In the genomic region with DNA sequence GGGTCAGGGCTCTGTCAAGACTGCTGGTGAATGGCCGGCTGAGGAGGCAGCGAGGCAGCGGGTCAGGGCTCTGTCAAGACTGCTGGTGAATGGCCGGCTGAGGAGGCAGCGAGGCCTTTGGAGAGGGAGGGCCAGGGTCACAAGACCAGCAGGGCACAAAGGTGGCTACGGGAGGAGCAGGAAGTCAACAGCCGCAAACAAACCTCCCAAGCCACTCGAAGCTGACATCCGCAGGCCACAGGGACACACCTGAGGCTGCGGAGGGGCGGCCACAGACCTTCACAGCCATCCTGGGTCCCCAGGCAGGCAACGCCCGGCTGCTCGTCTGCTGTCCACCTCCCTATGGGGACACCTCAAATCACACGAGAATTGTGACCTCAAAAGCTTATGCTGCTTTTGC, we compare ENCODE assay signal across 21 cellular contexts. TPM values are rescaled to one million over a fixed set of nuclear protein-coding genes. Genes with fewer than 3 reads are reported as not detected.
A peak's percentile ranks its signal among the peaks of the same experiment; 100 is the strongest.
DNase-seq lines count a peak whose midpoint lies in the region; ATAC-seq and TF ChIP-seq lines count a peak whose summit lies in the region.
"Had no signal": no experiment of that assay in that cellular context is flagged by ENCODE, and none has a peak within 500 bp of the region (broad histone marks: within the 10 kb centered on the region; RNA-seq: fewer than 3 reads in every experiment).

No MANE protein-coding gene starts in this region.

- no CpG with 5 or more reads among the region's 15 CpGs for WGBS in neuronal stem cell (ENCODE audit: extremely low coverage in 2 of 2, insufficient read length in 2 of 2, insufficient replicate concordance in 1 of 2), 2 donors

- H3K9me3 ChIP-seq in BLaER1 = no peaks in the 10 kb centered on the region
- no peaks in the 10 kb centered on the region for H3K9me3 ChIP-seq in Loucy (ENCODE audit: insufficient read depth, low read depth, low read length)
- no peaks in the 10 kb centered on the region for H3K9me3 ChIP-seq in colonic mucosa
- no peaks in the 10 kb centered on the region for H3K9me3 ChIP-seq in neuronal stem cell (replicated peaks in 1 of 2; ENCODE audit: control insufficient read depth in 2 of 2, insufficient read depth in 1 of 2, low read depth in 1 of 2, low read length in 2 of 2)

- DNase-seq in colonic mucosa (peak; percentile 57), neuronal stem cell (ENCODE audit: low spot score) (no peak), foreskin fibroblast (no peak), NCI-H2029 treated with DMSO at 0.1 percent for 48 hours (lab: John Stamatoyannopoulos, UW) (no peak)
- DNase-seq: 8988T; ACHN; CD4-positive, alpha-beta memory T cell; COR-L47; DMS53; IMR-90; KG1; MM.1S; NCI-H2029; NCI-H446 treated with DMSO at 0.1 percent for 48 hours; NCI-H526 treated with DMSO at 0.1 percent for 48 hours; SHP77 treated with DMSO at 0.1 percent for 48 hours had no signal

- H3K4ac ChIP-seq in neuronal stem cell (ENCODE audit: low read length) = no peak overlapping the region

- H4K91ac ChIP-seq in neuronal stem cell (ENCODE audit: low read depth, low read length, poor library complexity) = no peak overlapping the region

- H2BK5ac ChIP-seq in neuronal stem cell (ENCODE audit: low read length) = no peak overlapping the region

- H2BK12ac ChIP-seq in neuronal stem cell (ENCODE audit: low read length) = no peak overlapping the region

- H2AK5ac ChIP-seq in neuronal stem cell (ENCODE audit: low read depth, low read length) = no peak overlapping the region

- TF ChIP-seq CTCF in Loucy (conservative IDR thresholded peaks at IDR 0.05; ENCODE audit: low read length) (no peak), colonic mucosa (IDR thresholded peaks at IDR 0.05) (no peak), foreskin fibroblast (IDR thresholded peaks at IDR 0.05; ENCODE audit: low read depth, low read length) (no peak)

- ATAC-seq in GM21360 (IDR thresholded peaks at IDR 0.05; ENCODE audit: unreplicated experiment) (no peak), HG02840 (IDR thresholded peaks at IDR 0.05; ENCODE audit: low FRiP score, unreplicated experiment) (no peak)
- ATAC-seq: Panc1 had no signal

- H2BK15ac ChIP-seq in neuronal stem cell (ENCODE audit: low read length) = no peak overlapping the region

- H3K36me3 ChIP-seq in BLaER1 = peaks cover 12% of the 10 kb centered on the region; the same call in 1 of the 2 replicates
- H3K36me3 ChIP-seq in Loucy (ENCODE audit: insufficient read depth, low read length) = no peaks in the 10 kb centered on the region
- H3K36me3 ChIP-seq in colonic mucosa = no peaks in the 10 kb centered on the region
- no peaks in the 10 kb centered on the region for H3K36me3 ChIP-seq in neuronal stem cell (replicated peaks in 1 of 2; ENCODE audit: control insufficient read depth in 2 of 2, insufficient read depth in 2 of 2, low read length in 2 of 2)

- H4K20me1 ChIP-seq in BLaER1 (peaks cover 21% of the 10 kb centered on the region; the same call in 1 of the 2 replicates), Loucy (ENCODE audit: insufficient read depth, low read length, poor library complexity, severe bottlenecking) (no peaks in the 10 kb centered on the region)

- H2AFZ ChIP-seq in Loucy (ENCODE audit: low read length) = no peak overlapping the region
- no peak overlapping the region for H2AFZ ChIP-seq in neuronal stem cell (ENCODE audit: low read length)

- H3K4me1 ChIP-seq in BLaER1 (peaks cover 93% of the 10 kb centered on the region), Loucy (ENCODE audit: insufficient read depth, low read length, poor library complexity, severe bottlenecking) (peaks cover 6% of the 10 kb centered on the region), colonic mucosa (no peaks in the 10 kb centered on the region), neuronal stem cell (ENCODE audit: control insufficient read depth in 2 of 2, insufficient read depth in 1 of 2, low read depth in 1 of 2, low read length in 2 of 2) (peaks cover 24 to 26% of the 10 kb centered on the region in 2 donors)

- H3K9me2 ChIP-seq in Loucy (replicated peaks; ENCODE audit: low read depth, low read length) = no peaks in the 10 kb centered on the region

- no peaks in the 10 kb centered on the region for H3K79me2 ChIP-seq in Loucy (ENCODE audit: insufficient read depth, low read length)

- H3K14ac ChIP-seq in neuronal stem cell (ENCODE audit: low read length) = no peak overlapping the region

- H3K4me2 ChIP-seq in BLaER1 (peak overlapping the region; percentile 86), Loucy (ENCODE audit: low read depth, low read length, poor library complexity, severe bottlenecking) (peak overlapping the region; percentile 12), neuronal stem cell (ENCODE audit: insufficient read depth, low read length, poor library complexity, severe bottlenecking) (no peak overlapping the region)

- peaks cover 6% of the 10 kb centered on the region for H3K79me1 ChIP-seq in neuronal stem cell (ENCODE audit: low read depth, low read length)

- H3K9ac ChIP-seq in BLaER1 (peak overlapping the region; percentile 63), Loucy (ENCODE audit: low read depth, low read length, poor library complexity, severe bottlenecking) (peak overlapping the region; percentile 39), colonic mucosa (ENCODE audit: low read depth in 2 of 2, low read length in 2 of 2) (no peak overlapping the region), neuronal stem cell (ENCODE audit: low read depth, low read length, poor library complexity) (peak overlapping the region; percentile 9)

- no peak overlapping the region for H2BK120ac ChIP-seq in neuronal stem cell (ENCODE audit: low read depth, low read length)

- H4K8ac ChIP-seq in neuronal stem cell (ENCODE audit: low read depth, low read length) = no peak overlapping the region

- H3K27ac ChIP-seq in BLaER1 = peak overlapping the region; percentile 75
- peak overlapping the region; percentile 40 for H3K27ac ChIP-seq in colonic mucosa
- no peak overlapping the region for H3K27ac ChIP-seq in neuronal stem cell (replicated peaks; ENCODE audit: low read length)

- no peak overlapping the region for H3K23ac ChIP-seq in neuronal stem cell (ENCODE audit: low read depth, low read length, poor library complexity)

- no peak overlapping the region for H3K4me3 ChIP-seq in BLaER1
- no peak overlapping the region for H3K4me3 ChIP-seq in Loucy (ENCODE audit: low read length, poor library complexity, severe bottlenecking)
- H3K4me3 ChIP-seq in colonic mucosa = no peak overlapping the region
- H3K4me3 ChIP-seq in neuronal stem cell (ENCODE audit: low read length in 2 of 2) = no peak overlapping the region
- no peak overlapping the region for H3K4me3 ChIP-seq in foreskin fibroblast (ENCODE audit: low read depth in 1 of 2, low read length in 2 of 2)

- H3K27me3 ChIP-seq in BLaER1 (no peaks in the 10 kb centered on the region), Loucy (ENCODE audit: insufficient read depth, low read length, poor library complexity, severe bottlenecking) (no peaks in the 10 kb centered on the region), colonic mucosa (no peaks in the 10 kb centered on the region), neuronal stem cell (ENCODE audit: control insufficient read depth in 3 of 3, insufficient read depth in 3 of 3, low read depth in 1 of 3, low read length in 3 of 3) (no peaks in the 10 kb centered on the region)

- H3K18ac ChIP-seq in neuronal stem cell (ENCODE audit: low read length) = peak overlapping the region; percentile 11

- intact Hi-C loops in colonic mucosa (cut with DNase I) = no loop called here

- H3F3A ChIP-seq in Loucy (ENCODE audit: low read depth) = no peaks in the 10 kb centered on the region

RNA-seq across cellular contexts. Expression of a gene that starts 8.9 kb away (rescaled TPM):
- 1 to 10 TPM; 5.7 to 8.2 TPM for total RNA-seq in colonic mucosa
- polyA plus RNA-seq in neuronal stem cell (2013, experiment 1 of 2) = 0.63 TPM
- 0.66 TPM for polyA plus RNA-seq in neuronal stem cell (2013, experiment 2 of 2)
- total RNA-seq: CD4-positive, alpha-beta memory T cell had no signal
- polyA plus RNA-seq: CD4-positive, alpha-beta memory T cell had no signal

RNA-seq across cellular contexts. Expression of a gene that starts 34.6 kb away (rescaled TPM):
- total RNA-seq in colonic mucosa = 1 to 10 TPM; 2.9 to 9.0 TPM
- 1.7 TPM for polyA plus RNA-seq in neuronal stem cell (2013, experiment 1 of 2)
- polyA plus RNA-seq in neuronal stem cell (2013, experiment 2 of 2) = 1.5 TPM

Comparison
In these comparisons a context has a peak if more than half of its experiments do, and no peak if none do; other contexts are left out.
1. H3K9ac ChIP-seq: peak in BLaER1 (single experiment), Loucy (single experiment) and neuronal stem cell (single experiment); none in colonic mucosa (0 of 2).